8 cellular contexts compared by ENCODE assay signal in genomic region chr22:38317237-38317994, GRCh38. TPM values are rescaled to one million over a fixed set of nuclear protein-coding genes. Genes with fewer than 3 reads are reported as not detected.
A peak's percentile ranks its signal among the peaks of the same experiment; 100 is the strongest.
DNase-seq lines count a peak whose midpoint lies in the region; ATAC-seq and TF ChIP-seq lines count a peak whose summit lies in the region.

Gene CSNK1E, minus strand, starts transcription at chr22:38317433. Its CDS starts 3,276 bp downstream, at chr22:38314157.

- DNase-seq in CD4-positive, alpha-beta memory T cell, result peak; percentile 72 to 77 (median 76)
- DNase-seq in HCT116 (ENCODE audit: low read depth, low spot score) (no peak), NOMO-1 treated with DMSO at 0.1 percent for 48 hours (lab: John Stamatoyannopoulos, UW; ENCODE audit: unreplicated experiment) (peak; percentile 33), epithelial cell of esophagus (ENCODE audit: low read depth) (peak; percentile 73)
- peak; percentile 81 for DNase-seq in activated T-cell treated with anti-CD3 and anti-CD28 coated beads, Interleukin-2, amount 50 U/mL, for 1 hour
- peak; percentile 58 for DNase-seq in stimulated activated CD8-positive, alpha-beta memory T cell treated with anti-CD3 and anti-CD28 coated beads, Interleukin-4, amount 100 ng/mL, for 24 hours (ENCODE audit: low read depth)

- peak; percentile 54 for ATAC-seq in HCT116
- ATAC-seq in HG03457 (IDR thresholded peaks at IDR 0.05; ENCODE audit: unreplicated experiment), result no peak

- H3K27ac Mint-ChIP-seq in CD4-positive, alpha-beta memory T cell, result peak within 1 kb of the TSS; percentile 96 to 98 (median 98)

- H3K9me2 ChIP-seq in HCT116 (ENCODE audit: insufficient read depth), result no peaks in the 10 kb centered on the region

- H3K27me3 ChIP-seq in CD4-positive, alpha-beta memory T cell (ENCODE audit: insufficient read depth, low read length), result no peaks in the 10 kb centered on the region
- no peaks in the 10 kb centered on the region for H3K27me3 ChIP-seq in HCT116 (ENCODE audit: insufficient read depth, low read length)
- no peaks in the 10 kb centered on the region for H3K27me3 ChIP-seq in mononuclear cell (ENCODE audit: insufficient read depth, low read length)

- CTCF ChIA-PET in CD4-positive, alpha-beta memory T cell (lab: Charles Lee; ENCODE audit: partially characterized antibody), result interaction anchor here (0.9 to 1.0 kb wide), 3 partner anchors 33 to 265 kb away, joined by 3 to 4 read pairs (median 3); no protein-coding TSS in a partner anchor
- CTCF ChIA-PET in HCT116 (lab: Charles Lee), result no interaction called here

- peak within 1 kb of the TSS; percentile 88 to 95 (median 90) for H3K4me3 Mint-ChIP-seq in CD4-positive, alpha-beta memory T cell

- H3K27ac ChIP-seq in CD4-positive, alpha-beta memory T cell (ENCODE audit: low read depth, low read length), result peak within 1 kb of the TSS; percentile 77
- peak within 1 kb of the TSS; percentile 94 for H3K27ac ChIP-seq in HCT116 (ENCODE audit: low read depth, low read length)

- BruUV-seq in HCT116 (replicated peaks; lab: Mats Ljungman, UMichigan), result no TSS peak

- peaks cover 0 to 16% of the 10 kb centered on the region in 2 donors for H3K36me3 Mint-ChIP-seq in CD4-positive, alpha-beta memory T cell

- no peak for TF ChIP-seq RAD21 in HCT116 (IDR thresholded peaks at IDR 0.05; ENCODE audit: low read depth)

- intact Hi-C loops in CD4-positive, alpha-beta memory T cell (cut with micrococcal nuclease), result loop anchor here (1.0 to 10.0 kb wide), 5 partner anchors 44 to 837 kb away; partner anchors contain the start of genes CBX7, DDX17, MAFF and TMEM184B
- intact Hi-C loops in HCT116 (cut with micrococcal nuclease), result loop anchor here (5.0 kb wide), 1 partner anchor 100 kb away; no protein-coding TSS in a partner anchor

- no peaks in the 10 kb centered on the region for H3K9me3 Mint-ChIP-seq in CD4-positive, alpha-beta memory T cell

- TF ChIP-seq CTCF in HCT116 (IDR thresholded peaks at IDR 0.05 in 2 of 3, conservative IDR thresholded peaks at IDR 0.05 in 1 of 3; ENCODE audit: borderline replicate concordance in 1 of 3, insufficient read depth in 1 of 3, low read depth in 2 of 3, low read length in 2 of 3) (no peak), epithelial cell of esophagus (IDR thresholded peaks at IDR 0.05; ENCODE audit: insufficient read depth, low read depth, low read length, missing control alignments) (no peak)

- POLR2A ChIA-PET in CD4-positive, alpha-beta memory T cell (lab: Charles Lee; ENCODE audit: partially characterized antibody), result interaction anchor here (1.0 to 1.1 kb wide), 2 partner anchors 11 to 44 kb away, joined by 3 read pairs; partner anchors contain the start of gene TMEM184B
- POLR2A ChIA-PET in HCT116 (lab: Charles Lee), result interaction anchor here (1.3 to 1.9 kb wide), 3 partner anchors 10 to 23 kb away, joined by 4 to 7 read pairs (median 7); no protein-coding TSS in a partner anchor

- no peaks in the 10 kb centered on the region for H3K9me3 ChIP-seq in CD4-positive, alpha-beta memory T cell (ENCODE audit: control insufficient read depth in 1 of 2, low read length in 2 of 2)
- H3K9me3 ChIP-seq in HCT116 (ENCODE audit: control insufficient read depth in 1 of 2, insufficient read depth in 1 of 2, low read depth in 1 of 2, low read length in 2 of 2), result no peaks in the 10 kb centered on the region
- no peaks in the 10 kb centered on the region for H3K9me3 ChIP-seq in mononuclear cell (ENCODE audit: low read depth, low read length)

- H3K36me3 ChIP-seq in CD4-positive, alpha-beta memory T cell (ENCODE audit: insufficient read depth, low read length), result no peaks in the 10 kb centered on the region
- H3K36me3 ChIP-seq in HCT116 (ENCODE audit: control insufficient read depth in 1 of 2, insufficient read depth in 2 of 2, low read length in 2 of 2), result peaks cover 8 to 10% of the 10 kb centered on the region in 2 experiments; a peak in 2 of 4 replicates

- H2AFZ ChIP-seq in HCT116 (ENCODE audit: low read depth, low read length, poor library complexity, severe bottlenecking), result peak within 1 kb of the TSS; percentile 82

- H3K79me2 ChIP-seq in HCT116 (ENCODE audit: insufficient read depth, low read length), result peaks cover 46% of the 10 kb centered on the region

- no peak for TF ChIP-seq POLR2A in HCT116 (IDR thresholded peaks at IDR 0.05; ENCODE audit: borderline replicate concordance, extremely low read depth, insufficient read depth, insufficient read length)

- H3K9ac ChIP-seq in HCT116 (ENCODE audit: low read length), result peak within 1 kb of the TSS; percentile 98

- H3K4me2 ChIP-seq in HCT116 (ENCODE audit: low read length), result peak within 1 kb of the TSS; percentile 87

- peak within 1 kb of the TSS; percentile 28 to 63 for H3K4me3 ChIP-seq in CD4-positive, alpha-beta memory T cell (ENCODE audit: low read length in 2 of 2)
- H3K4me3 ChIP-seq in HCT116 (replicated peaks in 1 of 2; ENCODE audit: low read depth in 1 of 2, low read length in 2 of 2), result peak within 1 kb of the TSS; percentile 72 to 78
- peak within 1 kb of the TSS; percentile 75 for H3K4me3 ChIP-seq in epithelial cell of esophagus (ENCODE audit: low read length)
- peak within 1 kb of the TSS; percentile 44 for H3K4me3 ChIP-seq in mononuclear cell (ENCODE audit: low read length)

- H3K4me1 Mint-ChIP-seq in CD4-positive, alpha-beta memory T cell, result peaks cover 30 to 51% (median 38%) of the 10 kb centered on the region in 4 donors

- no peaks in the 10 kb centered on the region for H3K27me3 Mint-ChIP-seq in CD4-positive, alpha-beta memory T cell

- H3K4me1 ChIP-seq in CD4-positive, alpha-beta memory T cell (ENCODE audit: insufficient read depth, low read length), result peaks cover 47% of the 10 kb centered on the region
- peaks cover 16 to 34% of the 10 kb centered on the region in 2 experiments for H3K4me1 ChIP-seq in HCT116 (ENCODE audit: control insufficient read depth in 1 of 2, insufficient read depth in 2 of 2, low read length in 2 of 2)
- peaks cover 45% of the 10 kb centered on the region for H3K4me1 ChIP-seq in mononuclear cell (ENCODE audit: insufficient read depth, low read length)

- peaks cover 6% of the 10 kb centered on the region; the same call in 1 of the 2 replicates for H4K20me1 ChIP-seq in HCT116 (ENCODE audit: insufficient read depth)

- RAD21 ChIA-PET in HCT116 (lab: Charles Lee; ENCODE audit: low non-redundant PET in 1 of 2, low total read pairs in 2 of 2, uncharacterized antibody in 2 of 2, unreplicated experiment in 2 of 2), result no interaction called here

TF ChIP-seq in HCT116, 20 proteins besides CTCF, POLR2A, EP300 and RAD21:
- TF ChIP-seq TCF7L2 (IDR thresholded peaks at IDR 0.05; ENCODE audit: borderline replicate concordance, extremely low read depth, insufficient read depth, insufficient read length) (peak; percentile 58), EZH2 (IDR thresholded peaks at IDR 0.05) (no peak), CBX3 (IDR thresholded peaks at IDR 0.05; ENCODE audit: low read depth) (no peak), SP1 (IDR thresholded peaks at IDR 0.05; ENCODE audit: low read depth) (no peak), CEBPB (IDR thresholded peaks at IDR 0.05; ENCODE audit: low read depth) (no peak), ZFX (IDR thresholded peaks at IDR 0.05) (no peak), ZNF274 (IDR thresholded peaks at IDR 0.05; ENCODE audit: low read depth, low read length) (no peak), ATF3 (IDR thresholded peaks at IDR 0.05) (no peak), POLR2AphosphoS5 (IDR thresholded peaks at IDR 0.05; ENCODE audit: low read depth, low read length) (no peak), REST (IDR thresholded peaks at IDR 0.05; ENCODE audit: low read depth) (no peak), ELF1 (IDR thresholded peaks at IDR 0.05; ENCODE audit: borderline replicate concordance, low read depth) (no peak), MAX (IDR thresholded peaks at IDR 0.05) (peak; percentile 72; the same call in 1 of the 2 replicates)
TF ChIP-seq in HCT116: peak in this region for 2.

RNA-seq across cellular contexts. Expression of gene CSNK1E, which starts in this region (rescaled TPM):
- total RNA-seq in CD4-positive, alpha-beta memory T cell, result 100 to 1,000 TPM; 100 to 103 TPM
- 10 to 100 TPM in 1 of 2 donors, 1 to 10 TPM in 1; 8.8 to 13.3 TPM for polyA plus RNA-seq in CD4-positive, alpha-beta memory T cell
- total RNA-seq in HCT116 (2021; ENCODE audit: unreplicated experiment) (190 TPM), mononuclear cell (69.1 TPM)
- 148 and 171 TPM in 2 replicates for polyA plus RNA-seq in HCT116 (2012)
